In the genomic region with DNA sequence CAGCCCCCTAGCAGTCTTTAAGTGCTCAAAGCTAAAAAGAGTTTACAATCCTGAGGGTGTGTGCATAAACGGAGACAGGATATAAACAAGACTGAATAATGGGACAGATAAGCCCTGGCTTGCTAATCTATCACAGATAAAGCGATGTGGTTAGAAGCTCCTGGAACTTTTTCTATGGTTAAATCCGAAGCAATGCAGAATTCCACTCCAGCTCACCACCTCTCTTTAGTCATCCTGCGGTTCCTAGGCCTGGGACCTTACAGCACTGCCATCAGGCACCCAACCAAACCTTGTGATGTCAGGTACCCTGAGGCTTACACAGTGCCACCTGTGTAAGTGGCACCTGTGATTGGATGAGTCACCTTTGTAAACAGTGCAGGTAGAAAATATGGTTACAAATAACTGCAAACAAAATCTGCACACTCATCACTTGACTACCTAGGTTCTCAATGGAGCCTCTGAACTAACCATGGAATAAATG, we compare ENCODE assay signal across 10 cellular contexts. TPM values are rescaled to one million over a fixed set of nuclear protein-coding genes. Genes with fewer than 3 reads are reported as not detected.
DNase-seq lines count a peak whose midpoint lies in the region; ATAC-seq and TF ChIP-seq lines count a peak whose summit lies in the region.
"Had no signal": no experiment of that assay in that cellular context is flagged by ENCODE, and none has a peak within 500 bp of the region (broad histone marks: within the 10 kb centered on the region; RNA-seq: fewer than 3 reads in every experiment).

No MANE protein-coding gene starts in this region.

- no peak for TF ChIP-seq POLR2A in transverse colon (IDR thresholded peaks at IDR 0.05)

- no peaks in the 10 kb centered on the region for H3K27me3 ChIP-seq in SJSA1 (replicated peaks)
- peaks cover 5% of the 10 kb centered on the region for H3K27me3 ChIP-seq in transverse colon

- WGBS in transverse colon (ENCODE audit: low coverage in 1 of 2), 2 donors: 51% methylated on average over 4 of the region's 4 CpGs; no CpG with 5 or more reads in 1 of the 2 donors

- H3K4me3 ChIP-seq in SJSA1: no peak overlapping the region
- no peak overlapping the region for H3K4me3 ChIP-seq in fibroblast of the aortic adventitia (ENCODE audit: low read depth, low read length)
- no peak overlapping the region for H3K4me3 ChIP-seq in transverse colon

- no peak for TF ChIP-seq EP300 in transverse colon (IDR thresholded peaks at IDR 0.05; ENCODE audit: low read depth)

- H3K9me3 ChIP-seq in SJSA1 (replicated peaks): no peaks in the 10 kb centered on the region
- no peaks in the 10 kb centered on the region for H3K9me3 ChIP-seq in transverse colon

- in situ Hi-C loops in transverse colon (cut with MboI; ENCODE audit: low pct_ligation_motif_present in 1 of 4, low pct_unique_long_range_greater_than_20kb in 1 of 4, low sequenced_read_pairs in 3 of 4): no loop called here

- DNase-seq in DMS79 treated with DMSO at 0.1 percent for 48 hours (lab: John Stamatoyannopoulos, UW) (peak; percentile 9), DMS79 (lab: John Stamatoyannopoulos, UW) (no peak), SJSA1 (ENCODE audit: low read depth in 1 of 2, low spot score in 2 of 2) (peak; percentile 69 to 74), fibroblast of the aortic adventitia (ENCODE audit: low read depth) (peak; percentile 88), transverse colon (no peak)
- no peak for DNase-seq in stimulated activated CD8-positive, alpha-beta memory T cell treated with anti-CD3 and anti-CD28 coated beads, Interleukin-4, amount 100 ng/mL, for 48 hours
- DNase-seq: left cardiac atrium had no signal

- H3K36me3 ChIP-seq in SJSA1 (no peaks in the 10 kb centered on the region), transverse colon (no peaks in the 10 kb centered on the region)

- no peak for ATAC-seq in GM18909 (IDR thresholded peaks at IDR 0.05; ENCODE audit: poor library complexity, unreplicated experiment)
- no peak for ATAC-seq in GM18502 (IDR thresholded peaks at IDR 0.05; ENCODE audit: poor library complexity, unreplicated experiment)
- ATAC-seq: left cardiac atrium had no signal

- TF ChIP-seq CTCF in fibroblast of the aortic adventitia (IDR thresholded peaks at IDR 0.05; ENCODE audit: insufficient read depth, low read length) (no peak), transverse colon (IDR thresholded peaks at IDR 0.05) (no peak)

- intact Hi-C loops in transverse colon (cut with DNase I; ENCODE audit: low total_unique reads): no loop called here

- peak overlapping the region; percentile 47 for H3K27ac ChIP-seq in SJSA1
- H3K27ac ChIP-seq in transverse colon: peak overlapping the region in 3 of 4 donors; percentile 21 to 45 (median 31)

- H3K4me1 ChIP-seq in SJSA1 (replicated peaks) (peaks cover 31% of the 10 kb centered on the region), transverse colon (peaks cover 0 to 16% (median 7%) of the 10 kb centered on the region in 4 donors)

RNA-seq across cellular contexts. Expression of gene B4GALNT2, which starts 31.5 kb away (rescaled TPM):
- total RNA-seq in SJSA1 (2014; rRNA removed; shearing (Covaris generic)): 0.06 and 0.39 TPM in 2 replicates
- total RNA-seq in fibroblast of the aortic adventitia (ENCODE audit: low replicate concordance) (0.45 TPM in 1 of 2 replicates, not detected in the other), transverse colon (10 to 100 TPM; 19.8 to 75.9 (median 47.3) TPM)
- total RNA-seq: activated CD8-positive, alpha-beta memory T cell treated with anti-CD3 and anti-CD28 coated beads for 36 hours had no signal

Comparison
In these comparisons a context has a peak if more than half of its experiments do, and no peak if none do; other contexts are left out.
1. DNase-seq: peak in DMS79 treated with DMSO at 0.1 percent for 48 hours (single experiment), SJSA1 (2 of 2) and fibroblast of the aortic adventitia (single experiment); none in DMS79 (single experiment), transverse colon (single experiment) and stimulated activated CD8-positive, alpha-beta memory T cell treated with anti-CD3 and anti-CD28 coated beads, Interleukin-4, amount 100 ng/mL, for 48 hours (single experiment).
2. RNA of gene B4GALNT2, which starts 31.5 kb away (total RNA-seq): 19.8 to 75.9 TPM in transverse colon; 0.45 TPM in fibroblast of the aortic adventitia and 0.06 to 0.39 TPM in SJSA1; every median in the first group is over 10 times any median in the second.